8 cellular contexts compared by ENCODE assay signal in genomic region chr16:3021449-3022207, GRCh38. TPM values are rescaled to one million over a fixed set of nuclear protein-coding genes. Genes with fewer than 3 reads are reported as not detected.
A peak's percentile ranks its signal among the peaks of the same experiment; 100 is the strongest.
DNase-seq lines count a peak whose midpoint lies in the region; ATAC-seq, FAIRE-seq and TF ChIP-seq lines count a peak whose summit lies in the region.

No MANE protein-coding gene starts in this region.

- intact Hi-C loops in OCI-LY7 (cut with micrococcal nuclease; ENCODE audit: unreplicated experiment): loop anchor here (2.0 kb wide), 1 partner anchor 19 kb away; no protein-coding TSS in a partner anchor

- DNase-seq in AG09319 (ENCODE audit: extremely low read depth, low read depth) (no peak), H54 (ENCODE audit: insufficient read length, low spot score) (peak; percentile 75), OCI-LY7 (ENCODE audit: low spot score) (peak; percentile 80), activated T-cell treated with anti-CD3 and anti-CD28 coated beads for 48 hours (ENCODE audit: low read depth) (peak; percentile 88), erythroblast (lab: John Stamatoyannopoulos, UW) (peak; percentile 83 to 87), myocyte (ENCODE audit: low read depth) (peak; percentile 98)
- peak; percentile 67 to 91 for DNase-seq in stimulated activated CD8-positive, alpha-beta memory T cell treated with anti-CD3 and anti-CD28 coated beads, Interleukin-7, amount 100 ng/mL, for 48 hours (ENCODE audit: extremely low read depth in 1 of 2, low read depth in 1 of 2)

- peak; percentile 45 for TF ChIP-seq CTCF in AG09319 (IDR thresholded peaks at IDR 0.05; ENCODE audit: low read depth, low read length)
- TF ChIP-seq CTCF in OCI-LY7 (conservative IDR thresholded peaks at IDR 0.05; ENCODE audit: low read length): peak; percentile 66

- TF ChIP-seq POLR2A in H54 (IDR thresholded peaks at IDR 0.05; ENCODE audit: low read depth, low read length) (0 out of 2 replicates have a peak, but pooled peaks have one; percentile 26), erythroblast (IDR thresholded peaks at IDR 0.05; ENCODE audit: low read length) (no peak)

- no peak overlapping the region for H2AFZ ChIP-seq in OCI-LY7 (ENCODE audit: low read length)

- peaks cover 5% of the 10 kb centered on the region; the same call in 1 of the 2 replicates for H3K36me3 ChIP-seq in OCI-LY7 (ENCODE audit: insufficient read depth, low read length)

- peak overlapping the region; percentile 12 for H3K27ac ChIP-seq in OCI-LY7 (ENCODE audit: low read depth, low read length, poor library complexity, severe bottlenecking)

- no peak for ATAC-seq in HG02798 (IDR thresholded peaks at IDR 0.05; ENCODE audit: poor library complexity, unreplicated experiment)

- H3K4me2 ChIP-seq in OCI-LY7 (ENCODE audit: low read length): peak overlapping the region; percentile 86

- H4K20me1 ChIP-seq in OCI-LY7 (ENCODE audit: insufficient read depth, low read length): no peaks in the 10 kb centered on the region

- H3K9me2 ChIP-seq in OCI-LY7 (ENCODE audit: insufficient read depth, low read length): no peaks in the 10 kb centered on the region

- FAIRE-seq in H54 (lab: Jason Lieb, UNC): peak; percentile 85

- H3K4me3 ChIP-seq in OCI-LY7 (ENCODE audit: low read depth, low read length, poor library complexity, severe bottlenecking): peak overlapping the region; percentile 68

- no peaks in the 10 kb centered on the region for H3K9me3 ChIP-seq in OCI-LY7 (ENCODE audit: low read length)

- POLR2A ChIA-PET in OCI-LY7 (lab: Charles Lee): interaction anchor here (1.7 kb wide), 1 partner anchor 14 kb away, joined by 7 read pairs; no protein-coding TSS in a partner anchor

- no peaks in the 10 kb centered on the region for H3K79me2 ChIP-seq in OCI-LY7 (ENCODE audit: insufficient read depth, low read depth, low read length)

- H3K4me1 ChIP-seq in OCI-LY7 (ENCODE audit: insufficient read depth, low read length, poor library complexity, severe bottlenecking): peaks cover 39% of the 10 kb centered on the region

- CTCF ChIA-PET in OCI-LY7 (lab: Charles Lee; ENCODE audit: unreplicated experiment): interaction anchor here (0.6 kb wide), 1 partner anchor 634 kb away, joined by 3 read pairs; no protein-coding TSS in a partner anchor

- no TSS peak for BruUV-seq in OCI-LY7 (replicated peaks; lab: Mats Ljungman, UMichigan)

RNA-seq across cellular contexts. Expression of gene TNFRSF12A, which starts 1.5 kb away (rescaled TPM):
- total RNA-seq in OCI-LY7 (2014; rRNA removed; shearing (Covaris generic)): 4.1 and 4.9 TPM in 2 replicates
- total RNA-seq in OCI-LY7 (2022) (1.3 and 1.9 TPM in 2 replicates), myocyte (217 and 325 TPM in 2 replicates)
- 482 TPM for polyA plus RNA-seq in myocyte (2012)

RNA-seq across cellular contexts. Expression of gene HCFC1R1, which starts 2.1 kb away (rescaled TPM):
- 17.1 and 29.1 TPM in 2 replicates for total RNA-seq in OCI-LY7 (2014; rRNA removed; shearing (Covaris generic))
- total RNA-seq in OCI-LY7 (2022): 32.2 and 39.4 TPM in 2 replicates
- 23.0 and 34.9 TPM in 2 replicates for total RNA-seq in myocyte
- 234 TPM for polyA plus RNA-seq in myocyte (2012)

RNA-seq across cellular contexts. Expression of gene THOC6, which starts 2.2 kb away (rescaled TPM):
- 33.7 and 36.0 TPM in 2 replicates for total RNA-seq in OCI-LY7 (2014; rRNA removed; shearing (Covaris generic))
- 26.3 and 33.6 TPM in 2 replicates for total RNA-seq in OCI-LY7 (2022)
- total RNA-seq in myocyte: 19.8 and 23.7 TPM in 2 replicates
- polyA plus RNA-seq in myocyte (2012): 23.8 TPM

RNA-seq across cellular contexts. Expression of gene CLDN6, which starts 3.6 kb away (rescaled TPM):
- not detected in 2 replicates for total RNA-seq in OCI-LY7 (2014; rRNA removed; shearing (Covaris generic))
- total RNA-seq in OCI-LY7 (2022) (not detected in 2 replicates), myocyte (0.52 TPM in 1 of 2 replicates, not detected in the other)
- polyA plus RNA-seq in myocyte (2012): 0.83 TPM

RNA-seq across cellular contexts. Expression of gene CLDN9, which starts 8.9 kb away (rescaled TPM):
- 0.44 TPM in 1 of 2 replicates, not detected in the other for total RNA-seq in OCI-LY7 (2014; rRNA removed; shearing (Covaris generic))
- 0.42 and 0.59 TPM in 2 replicates for total RNA-seq in OCI-LY7 (2022)
- 0.05 and 0.36 TPM in 2 replicates for total RNA-seq in myocyte
- polyA plus RNA-seq in myocyte (2012): 0.08 TPM

Comparison
In these comparisons a context has a peak if more than half of its experiments do, and no peak if none do; other contexts are left out.
1. RNA of gene TNFRSF12A, which starts 1.5 kb away (total RNA-seq): 217 to 325 TPM in myocyte; 1.3 to 4.9 TPM in OCI-LY7; every median in the first group is over 10 times any median in the second.